ENCODE assay signal across 11 cellular contexts in genomic region chr20:53857723-53858236, GRCh38.
DNase-seq lines count a peak whose midpoint lies in the region; ATAC-seq, FAIRE-seq and TF ChIP-seq lines count a peak whose summit lies in the region.
"Had no signal": no experiment of that assay in that cellular context is flagged by ENCODE, and none has a peak within 500 bp of the region (broad histone marks: within the 10 kb centered on the region; RNA-seq: fewer than 3 reads in every experiment).

No MANE protein-coding gene starts in this region.

- no peaks in the 10 kb centered on the region for H3K9me1 ChIP-seq in keratinocyte (ENCODE audit: control insufficient read depth, extremely low read depth, insufficient read depth, low read length)

- no peaks in the 10 kb centered on the region for H3K9me3 Mint-ChIP-seq in activated CD4-positive, alpha-beta T cell treated with anti-CD3 and anti-CD28 coated beads, Interleukin-2, amount 10 ng/mL, durations not matched to agents 24 days and 14 days

- 85% methylated on average over 7 of the region's 7 CpGs for whole genome bisulfite sequencing in thymus

- H3K9me3 ChIP-seq in keratinocyte (ENCODE audit: control insufficient read depth, low read depth, low read length), result no peaks in the 10 kb centered on the region
- no peaks in the 10 kb centered on the region for H3K9me3 ChIP-seq in thymus (ENCODE audit: control insufficient read depth)
- H3K9me3 ChIP-seq: esophagus squamous epithelium had no signal

- intact Hi-C loops in activated CD4-positive, alpha-beta T cell treated with anti-CD3 and anti-CD28 coated beads, Interleukin-2, amount 10 ng/mL, durations not matched to agents 24 days and 14 days (cut with micrococcal nuclease), result no loop called here

- H3K36me3 ChIP-seq in keratinocyte (ENCODE audit: control insufficient read depth in 2 of 2, extremely low read depth in 1 of 2, insufficient read depth in 2 of 2, low read length in 2 of 2), result no peaks in the 10 kb centered on the region
- no peaks in the 10 kb centered on the region for H3K36me3 ChIP-seq in thymus (ENCODE audit: control insufficient read depth, insufficient read depth)
- H3K36me3 ChIP-seq: esophagus squamous epithelium had no signal

- peak overlapping the region; percentile 54 for H2AFZ ChIP-seq in keratinocyte (ENCODE audit: control insufficient read depth, low read length)

- no peak overlapping the region for H3K4me2 ChIP-seq in keratinocyte (ENCODE audit: control insufficient read depth, extremely low read depth, insufficient read depth, low read depth, low read length)

- no peak for FAIRE-seq in keratinocyte (lab: Jason Lieb, UNC)

- H3K27ac Mint-ChIP-seq in activated CD4-positive, alpha-beta T cell treated with anti-CD3 and anti-CD28 coated beads, Interleukin-2, amount 10 ng/mL, durations not matched to agents 24 days and 14 days, result peak overlapping the region; percentile 42

- H3K4me3 Mint-ChIP-seq in activated CD4-positive, alpha-beta T cell treated with anti-CD3 and anti-CD28 coated beads, Interleukin-2, amount 10 ng/mL, durations not matched to agents 24 days and 14 days, result no peak overlapping the region

- H3K4me3 ChIP-seq in keratinocyte (ENCODE audit: control insufficient read depth in 2 of 3, extremely low read depth in 1 of 3, insufficient read depth in 2 of 3, low read depth in 1 of 3, low read length in 3 of 3) (no peak overlapping the region), thymus (ENCODE audit: low read length) (no peak overlapping the region)
- H3K4me3 ChIP-seq: esophagus squamous epithelium, SK-N-MC had no signal

- ATAC-seq in GM21526 (IDR thresholded peaks at IDR 0.05; ENCODE audit: low FRiP score, unreplicated experiment) (no peak), HG03025 (IDR thresholded peaks at IDR 0.05; ENCODE audit: low FRiP score, unreplicated experiment) (no peak), HG03571 (IDR thresholded peaks at IDR 0.05; ENCODE audit: unreplicated experiment) (no peak)

- H4K20me1 ChIP-seq in keratinocyte (ENCODE audit: control insufficient read depth, extremely low read depth, insufficient read depth, low read length), result no peaks in the 10 kb centered on the region

- dilution Hi-C loops in keratinocyte (cut with MboI; ENCODE audit: extremely low pct_ligation_motif_present, low sequenced_read_pairs), result no loop called here

- no peak for DNase-seq in activated CD4-positive, alpha-beta T cell treated with anti-CD3 and anti-CD28 coated beads, Interleukin-2, amount 10 ng/mL, durations not matched to agents 24 days and 14 days
- no peak for DNase-seq in activated CD4-positive, alpha-beta T cell treated with anti-CD3 and anti-CD28 coated beads for 4 hours
- DNase-seq in SW480 (ENCODE audit: low spot score) (peak; percentile 39), keratinocyte (ENCODE audit: low read depth, low spot score) (no peak)
- DNase-seq: esophagus squamous epithelium, NCI-H2029 had no signal

- H3K27me3 Mint-ChIP-seq in activated CD4-positive, alpha-beta T cell treated with anti-CD3 and anti-CD28 coated beads, Interleukin-2, amount 10 ng/mL, durations not matched to agents 24 days and 14 days, result no peaks in the 10 kb centered on the region

- H3K27ac ChIP-seq in keratinocyte (ENCODE audit: control insufficient read depth, insufficient read depth, low read length), result no peak overlapping the region
- H3K27ac ChIP-seq in thymus (ENCODE audit: low read depth), result peak overlapping the region; percentile 80
- H3K27ac ChIP-seq: SK-N-MC had no signal

- H3K79me2 ChIP-seq in keratinocyte (ENCODE audit: control insufficient read depth, insufficient read depth, low read length), result no peaks in the 10 kb centered on the region

- H3K4me1 Mint-ChIP-seq in activated CD4-positive, alpha-beta T cell treated with anti-CD3 and anti-CD28 coated beads, Interleukin-2, amount 10 ng/mL, durations not matched to agents 24 days and 14 days, result peaks cover 29% of the 10 kb centered on the region

- H3K4me1 ChIP-seq in keratinocyte (ENCODE audit: control insufficient read depth, extremely low read depth, insufficient read depth, low read length) (no peaks in the 10 kb centered on the region), thymus (ENCODE audit: control insufficient read depth, insufficient read depth, low read length) (peaks cover 14% of the 10 kb centered on the region)

- no peak for TF ChIP-seq CTCF in keratinocyte (optimal IDR thresholded peaks at IDR 0.05 in 1 of 3, IDR thresholded peaks at IDR 0.05 in 1 of 3, conservative IDR thresholded peaks at IDR 0.05 in 1 of 3; ENCODE audit: extremely low read depth in 1 of 3, insufficient read depth in 2 of 3, low read length in 3 of 3)

- H3K27me3 ChIP-seq in keratinocyte (ENCODE audit: control insufficient read depth, extremely low read depth, insufficient read depth, low read length) (no peaks in the 10 kb centered on the region), thymus (ENCODE audit: control insufficient read depth, insufficient read depth) (no peaks in the 10 kb centered on the region)
- H3K27me3 ChIP-seq: esophagus squamous epithelium had no signal

- no peaks in the 10 kb centered on the region for H3K36me3 Mint-ChIP-seq in activated CD4-positive, alpha-beta T cell treated with anti-CD3 and anti-CD28 coated beads, Interleukin-2, amount 10 ng/mL, durations not matched to agents 24 days and 14 days (ENCODE audit: low read depth)

- H3K9ac ChIP-seq in keratinocyte (ENCODE audit: control insufficient read depth, extremely low read depth, insufficient read depth, low read length), result no peak overlapping the region
